In genomic region chr20:38806855-38807655, GRCh38 we compare ENCODE assay signal across 8 cellular contexts. TPM values are rescaled to one million over a fixed set of nuclear protein-coding genes. Genes with fewer than 3 reads are reported as not detected.
DNase-seq lines count a peak whose midpoint lies in the region; ATAC-seq and TF ChIP-seq lines count a peak whose summit lies in the region.

No MANE protein-coding gene starts in this region.

- H4K20me1 ChIP-seq in hepatocyte (ENCODE audit: insufficient read depth, poor library complexity, severe bottlenecking): no peaks in the 10 kb centered on the region
- H4K20me1 ChIP-seq in smooth muscle cell (ENCODE audit: low read depth): no peaks in the 10 kb centered on the region

- peak overlapping the region; percentile 79 for H3K9ac ChIP-seq in HUES6 (ENCODE audit: low read length)
- no peak overlapping the region for H3K9ac ChIP-seq in smooth muscle cell (ENCODE audit: low read depth)

- 24% methylated on average over 30 of the region's 32 CpGs for WGBS in hepatocyte (ENCODE audit: low lambda C conversion rate, missing lambda C conversion rate)
- WGBS in smooth muscle cell (ENCODE audit: low lambda C conversion rate): 25% methylated on average over 32 of the region's 32 CpGs

- H3K4me2 ChIP-seq in hepatocyte (peak overlapping the region; percentile 100), smooth muscle cell (peak overlapping the region; percentile 94)

- H3K4me1 ChIP-seq in HUES6 (ENCODE audit: control insufficient read depth, insufficient read depth, low read length) (peaks cover 23% of the 10 kb centered on the region), hepatocyte (ENCODE audit: insufficient read depth) (peaks cover 12% of the 10 kb centered on the region), smooth muscle cell (ENCODE audit: low read depth) (peaks cover 14% of the 10 kb centered on the region)

- H3K79me2 ChIP-seq in hepatocyte (no peaks in the 10 kb centered on the region), smooth muscle cell (ENCODE audit: low read depth) (no peaks in the 10 kb centered on the region)

- H3K4me3 ChIP-seq in HUES6 (ENCODE audit: low read depth, low read length) (peak overlapping the region; percentile 74), hepatocyte (no peak overlapping the region), smooth muscle cell (peak overlapping the region; percentile 56)

- TF ChIP-seq CTCF in hepatocyte (IDR thresholded peaks at IDR 0.05; ENCODE audit: poor library complexity): no peak
- no peak for TF ChIP-seq CTCF in smooth muscle cell (IDR thresholded peaks at IDR 0.05; ENCODE audit: borderline replicate concordance, insufficient read depth, poor library complexity, severe bottlenecking)

- no peaks in the 10 kb centered on the region for H3K9me3 ChIP-seq in HUES6 (ENCODE audit: control insufficient read depth, insufficient read depth, low read depth, low read length)
- no peaks in the 10 kb centered on the region for H3K9me3 ChIP-seq in hepatocyte (ENCODE audit: low read depth)
- no peaks in the 10 kb centered on the region for H3K9me3 ChIP-seq in smooth muscle cell (replicated peaks; ENCODE audit: low read depth)

- H3K27me3 ChIP-seq in HUES6 (ENCODE audit: control insufficient read depth, insufficient read depth, low read length) (peaks cover 32% of the 10 kb centered on the region), hepatocyte (peaks cover 68% of the 10 kb centered on the region), smooth muscle cell (ENCODE audit: low read depth) (peaks cover 74% of the 10 kb centered on the region)

- no peak overlapping the region for H3K27ac ChIP-seq in HUES6 (ENCODE audit: low read depth, low read length)
- H3K27ac ChIP-seq in hepatocyte: no peak overlapping the region
- no peak overlapping the region for H3K27ac ChIP-seq in smooth muscle cell (ENCODE audit: low read depth)

- ATAC-seq in HG02973 (IDR thresholded peaks at IDR 0.05; ENCODE audit: unreplicated experiment) (no peak), GM21576 (IDR thresholded peaks at IDR 0.05; ENCODE audit: unreplicated experiment) (no peak)

- H3K9me2 ChIP-seq in hepatocyte (replicated peaks; ENCODE audit: insufficient read depth): no peaks in the 10 kb centered on the region

- no peaks in the 10 kb centered on the region for H3F3A ChIP-seq in smooth muscle cell (ENCODE audit: low read depth)

- H3K36me3 ChIP-seq in HUES6 (ENCODE audit: control insufficient read depth, insufficient read depth, low read length) (no peaks in the 10 kb centered on the region), hepatocyte (replicated peaks; ENCODE audit: insufficient read depth, low read depth) (no peaks in the 10 kb centered on the region), smooth muscle cell (ENCODE audit: low read depth) (no peaks in the 10 kb centered on the region)

- DNase-seq in DMS79 treated with DMSO at 0.1 percent for 48 hours (lab: John Stamatoyannopoulos, UW) (peak; percentile 27), hepatocyte (ENCODE audit: low spot score) (no peak), smooth muscle cell (lab: John Stamatoyannopoulos, UW; ENCODE audit: unreplicated experiment) (no peak), Kasumi-1 (lab: John Stamatoyannopoulos, UW) (no peak)
- peak; percentile 41 for DNase-seq in activated CD8-positive, alpha-beta memory T cell treated with anti-CD3 and anti-CD28 coated beads, Interleukin-2, amount 50 U/mL, for 4 hours

- H2AFZ ChIP-seq in hepatocyte (no peak overlapping the region), smooth muscle cell (ENCODE audit: low read depth) (no peak overlapping the region)

RNA-seq across cellular contexts. Expression of gene PPP1R16B, which starts 1.6 kb away (rescaled TPM):
- total RNA-seq in hepatocyte: 0.33 and 0.40 TPM in 2 replicates
- 0.28 TPM in 1 of 2 replicates, not detected in the other for polyA plus RNA-seq in hepatocyte
- total RNA-seq in smooth muscle cell: not detected in 2 replicates
- polyA plus RNA-seq in smooth muscle cell: not detected in 2 replicates

RNA-seq across cellular contexts. Expression of gene ACTR5, which starts 58.8 kb away (rescaled TPM):
- 5.4 and 8.5 TPM in 2 replicates for total RNA-seq in hepatocyte
- polyA plus RNA-seq in hepatocyte: 8.1 and 10.1 TPM in 2 replicates
- 7.1 and 9.8 TPM in 2 replicates for total RNA-seq in smooth muscle cell
- polyA plus RNA-seq in smooth muscle cell: 6.4 and 6.9 TPM in 2 replicates

Comparison
In these comparisons a context has a peak if more than half of its experiments do, and no peak if none do; other contexts are left out.
1. DNase-seq: peak in DMS79 treated with DMSO at 0.1 percent for 48 hours (single experiment) and activated CD8-positive, alpha-beta memory T cell treated with anti-CD3 and anti-CD28 coated beads, Interleukin-2, amount 50 U/mL, for 4 hours (single experiment); none in hepatocyte (single experiment), smooth muscle cell (single experiment) and Kasumi-1 (0 of 2).